2 cellular contexts compared by ENCODE assay signal in genomic region chr5:17204133-17204489, GRCh38.
TF ChIP-seq lines count a peak whose summit lies in the region.

No MANE protein-coding gene starts in this region.

TF ChIP-seq in HEK293, 187 proteins besides CTCF, POLR2A, EP300 and RAD21 (continued from another document):
- peak; percentile 34; the same call in 1 of the 2 replicates for TF ChIP-seq ZFHX2 (tag by site-specific recombination; conservative IDR thresholded peaks at IDR 0.05)
- TF ChIP-seq ZNF221 (tag by site-specific recombination; IDR thresholded peaks at IDR 0.05; ENCODE audit: borderline replicate concordance): no peak
- TF ChIP-seq ZBTB20 (tag by site-specific recombination; IDR thresholded peaks at IDR 0.05): 0 out of 2 replicates have a peak, but pooled peaks have one; percentile 15
- no peak for TF ChIP-seq KLF17 (tag by site-specific recombination; IDR thresholded peaks at IDR 0.05)
- TF ChIP-seq GLI4 (tag by site-specific recombination; IDR thresholded peaks at IDR 0.05): no peak
- no peak for TF ChIP-seq ZNF416 (tag by site-specific recombination; IDR thresholded peaks at IDR 0.05)
- TF ChIP-seq ZNF155 (tag by site-specific recombination; IDR thresholded peaks at IDR 0.05): no peak
- no peak for TF ChIP-seq ZBTB7A (tag by site-specific recombination; IDR thresholded peaks at IDR 0.05; ENCODE audit: low read depth)
- TF ChIP-seq ZNF2 (tag by site-specific recombination; IDR thresholded peaks at IDR 0.05): no peak
- TF ChIP-seq, protein P1, sequence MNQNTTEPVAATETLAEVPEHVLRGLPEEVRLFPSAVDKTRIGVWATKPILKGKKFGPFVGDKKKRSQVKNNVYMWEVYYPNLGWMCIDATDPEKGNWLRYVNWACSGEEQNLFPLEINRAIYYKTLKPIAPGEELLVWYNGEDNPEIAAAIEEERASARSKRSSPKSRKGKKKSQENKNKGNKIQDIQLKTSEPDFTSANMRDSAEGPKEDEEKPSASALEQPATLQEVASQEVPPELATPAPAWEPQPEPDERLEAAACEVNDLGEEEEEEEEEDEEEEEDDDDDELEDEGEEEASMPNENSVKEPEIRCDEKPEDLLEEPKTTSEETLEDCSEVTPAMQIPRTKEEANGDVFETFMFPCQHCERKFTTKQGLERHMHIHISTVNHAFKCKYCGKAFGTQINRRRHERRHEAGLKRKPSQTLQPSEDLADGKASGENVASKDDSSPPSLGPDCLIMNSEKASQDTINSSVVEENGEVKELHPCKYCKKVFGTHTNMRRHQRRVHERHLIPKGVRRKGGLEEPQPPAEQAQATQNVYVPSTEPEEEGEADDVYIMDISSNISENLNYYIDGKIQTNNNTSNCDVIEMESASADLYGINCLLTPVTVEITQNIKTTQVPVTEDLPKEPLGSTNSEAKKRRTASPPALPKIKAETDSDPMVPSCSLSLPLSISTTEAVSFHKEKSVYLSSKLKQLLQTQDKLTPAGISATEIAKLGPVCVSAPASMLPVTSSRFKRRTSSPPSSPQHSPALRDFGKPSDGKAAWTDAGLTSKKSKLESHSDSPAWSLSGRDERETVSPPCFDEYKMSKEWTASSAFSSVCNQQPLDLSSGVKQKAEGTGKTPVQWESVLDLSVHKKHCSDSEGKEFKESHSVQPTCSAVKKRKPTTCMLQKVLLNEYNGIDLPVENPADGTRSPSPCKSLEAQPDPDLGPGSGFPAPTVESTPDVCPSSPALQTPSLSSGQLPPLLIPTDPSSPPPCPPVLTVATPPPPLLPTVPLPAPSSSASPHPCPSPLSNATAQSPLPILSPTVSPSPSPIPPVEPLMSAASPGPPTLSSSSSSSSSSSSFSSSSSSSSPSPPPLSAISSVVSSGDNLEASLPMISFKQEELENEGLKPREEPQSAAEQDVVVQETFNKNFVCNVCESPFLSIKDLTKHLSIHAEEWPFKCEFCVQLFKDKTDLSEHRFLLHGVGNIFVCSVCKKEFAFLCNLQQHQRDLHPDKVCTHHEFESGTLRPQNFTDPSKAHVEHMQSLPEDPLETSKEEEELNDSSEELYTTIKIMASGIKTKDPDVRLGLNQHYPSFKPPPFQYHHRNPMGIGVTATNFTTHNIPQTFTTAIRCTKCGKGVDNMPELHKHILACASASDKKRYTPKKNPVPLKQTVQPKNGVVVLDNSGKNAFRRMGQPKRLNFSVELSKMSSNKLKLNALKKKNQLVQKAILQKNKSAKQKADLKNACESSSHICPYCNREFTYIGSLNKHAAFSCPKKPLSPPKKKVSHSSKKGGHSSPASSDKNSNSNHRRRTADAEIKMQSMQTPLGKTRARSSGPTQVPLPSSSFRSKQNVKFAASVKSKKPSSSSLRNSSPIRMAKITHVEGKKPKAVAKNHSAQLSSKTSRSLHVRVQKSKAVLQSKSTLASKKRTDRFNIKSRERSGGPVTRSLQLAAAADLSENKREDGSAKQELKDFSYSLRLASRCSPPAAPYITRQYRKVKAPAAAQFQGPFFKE (tag by site-specific recombination; IDR thresholded peaks at IDR 0.05; ENCODE audit: borderline replicate concordance): no peak

TF ChIP-seq in SK-N-SH treated with all-trans-retinoic acid at 6 μM for 48 hours, 23 proteins besides CTCF, POLR2A, EP300 and RAD21 (continued from another document):
- TF ChIP-seq ARNTL (CRISPR knock-in tag; IDR thresholded peaks at IDR 0.05; ENCODE audit: borderline replicate concordance, low read depth) (no peak), ZNF70 (CRISPR knock-in tag; IDR thresholded peaks at IDR 0.05) (no peak)
